Comparison of ENCODE assay signal across 18 cellular contexts in the genomic region with DNA sequence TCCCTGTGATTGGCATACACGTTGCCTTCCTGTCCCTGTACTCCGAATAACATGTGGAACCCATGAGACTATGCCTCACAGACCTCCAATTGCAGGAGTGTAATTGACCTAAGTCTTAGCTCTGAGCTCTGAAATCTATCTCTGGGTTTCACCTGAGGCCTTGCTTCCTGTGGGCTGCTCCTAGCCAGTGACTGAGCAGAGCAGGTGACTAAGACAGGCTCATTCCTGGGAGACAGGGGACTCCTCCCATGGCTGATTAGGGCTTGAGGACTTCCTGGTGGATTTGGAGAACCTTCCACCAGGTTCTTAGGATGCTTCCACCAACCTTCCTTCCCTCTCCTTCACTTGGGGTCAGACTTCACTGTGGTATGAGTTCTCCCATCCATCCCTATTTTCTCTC. TPM values are rescaled to one million over a fixed set of nuclear protein-coding genes. Genes with fewer than 3 reads are reported as not detected.
DNase-seq lines count a peak whose midpoint lies in the region; ATAC-seq, FAIRE-seq and TF ChIP-seq lines count a peak whose summit lies in the region.
"Had no signal": no experiment of that assay in that cellular context is flagged by ENCODE, and none has a peak within 500 bp of the region (broad histone marks: within the 10 kb centered on the region; RNA-seq: fewer than 3 reads in every experiment).

No MANE protein-coding gene starts in this region.

- H3K36me3 ChIP-seq in bronchial epithelial cell (ENCODE audit: control insufficient read depth, insufficient read depth, low read length) = no peaks in the 10 kb centered on the region
- H3K36me3 ChIP-seq in thyroid gland = no peaks in the 10 kb centered on the region
- H3K36me3 ChIP-seq in heart left ventricle = no peaks in the 10 kb centered on the region

- H3K9me3 ChIP-seq in thyroid gland (no peaks in the 10 kb centered on the region), heart left ventricle (no peaks in the 10 kb centered on the region)

- no peak for TF ChIP-seq CTCF in bronchial epithelial cell (IDR thresholded peaks at IDR 0.05; ENCODE audit: insufficient read depth, low read length, severe bottlenecking)
- TF ChIP-seq CTCF in thyroid gland (IDR thresholded peaks at IDR 0.05) = no peak
- no peak for TF ChIP-seq CTCF in heart left ventricle (IDR thresholded peaks at IDR 0.05)

- H3K4me3 ChIP-seq in bronchial epithelial cell (ENCODE audit: low read depth, low read length) (no peak overlapping the region), thyroid gland (replicated peaks in 1 of 3) (no peak overlapping the region), heart left ventricle (no peak overlapping the region)
- H3K4me3 ChIP-seq: GM12878, GM23338 had no signal

- ATAC-seq in left colon = peak; percentile 86
- ATAC-seq in heart left ventricle = no peak
- ATAC-seq: CD8-positive, alpha-beta T cell; GM12878; HepG2 had no signal

- H3K27ac ChIP-seq in thyroid gland = no peak overlapping the region
- no peak overlapping the region for H3K27ac ChIP-seq in heart left ventricle
- H3K27ac ChIP-seq: 22Rv1 had no signal

- FAIRE-seq in bronchial epithelial cell (lab: Jason Lieb, UNC) = peak; percentile 60
- FAIRE-seq: GM12878, GM18507, HepG2, HTR-8/SVneo had no signal

- H3K27me3 ChIP-seq in bronchial epithelial cell (ENCODE audit: control insufficient read depth, insufficient read depth, low read length) (peaks cover 3% of the 10 kb centered on the region), thyroid gland (no peaks in the 10 kb centered on the region), heart left ventricle (peaks cover 0 to 5% (median 0%) of the 10 kb centered on the region in 9 donors)

- H3K4me1 ChIP-seq in thyroid gland (no peaks in the 10 kb centered on the region), heart left ventricle (no peaks in the 10 kb centered on the region)

- TF ChIP-seq POLR2A in thyroid gland (IDR thresholded peaks at IDR 0.05) = no peak
- TF ChIP-seq POLR2A in heart left ventricle (IDR thresholded peaks at IDR 0.05) = no peak

- intact Hi-C loops in left colon (cut with DNase I, micrococcal nuclease) (no loop called here), thyroid gland (cut with DNase I) (no loop called here), heart left ventricle (cut with DNase I) (no loop called here)

- WGBS in thyroid gland, 2 donors = 87 to 90% methylated on average over 2 of the region's 2 CpGs
- WGBS in heart left ventricle, 4 donors = 79 to 91% (median 82%) methylated on average over 2 of the region's 2 CpGs

- DNase-seq in DMS53 (lab: John Stamatoyannopoulos, UW) (peak; percentile 37), DMS53 treated with DMSO at 0.1 percent for 48 hours (lab: John Stamatoyannopoulos, UW; ENCODE audit: unreplicated experiment) (no peak), bronchial epithelial cell (ENCODE audit: low read depth) (peak; percentile 32), left colon (no peak), thyroid gland (no peak), heart left ventricle (no peak), NCI-H2107 treated with DMSO at 0.1 percent for 48 hours (lab: John Stamatoyannopoulos, UW; ENCODE audit: unreplicated experiment) (no peak), ureter (ENCODE audit: low spot score) (no peak)
- DNase-seq: CD8-positive, alpha-beta T cell; COR-L47; DMS79; H7 had no signal

RNA-seq across cellular contexts. Expression of a gene that starts 22.3 kb away (rescaled TPM):
- 18.2 and 32.9 TPM in 2 replicates for total RNA-seq in bronchial epithelial cell
- 100 to 1,000 TPM in 1 of 2 donors, 10 to 100 TPM in 1; 84.1 to 170 TPM for total RNA-seq in left colon
- total RNA-seq in thyroid gland = 10 to 100 TPM; 24.7 to 54.9 (median 29.7) TPM
- total RNA-seq in heart left ventricle = 10 to 100 TPM in 6 of 9 donors, 1 to 10 TPM in 3; 9.3 to 15.5 (median 10.8) TPM
- 1 to 10 TPM; 3.9 to 5.4 TPM for polyA plus RNA-seq in heart left ventricle
- 22.4 TPM for total RNA-seq in ureter

Comparison
In these comparisons a context has a peak if more than half of its experiments do, and no peak if none do; other contexts are left out.
1. DNase-seq: peak in DMS53 (single experiment) and bronchial epithelial cell (single experiment); none in DMS53 treated with DMSO at 0.1 percent for 48 hours (single experiment), left colon (0 of 2), thyroid gland (0 of 2), heart left ventricle (0 of 5), NCI-H2107 treated with DMSO at 0.1 percent for 48 hours (single experiment) and ureter (single experiment).